Comparison of ENCODE assay signal across 21 cellular contexts in the genomic region with DNA sequence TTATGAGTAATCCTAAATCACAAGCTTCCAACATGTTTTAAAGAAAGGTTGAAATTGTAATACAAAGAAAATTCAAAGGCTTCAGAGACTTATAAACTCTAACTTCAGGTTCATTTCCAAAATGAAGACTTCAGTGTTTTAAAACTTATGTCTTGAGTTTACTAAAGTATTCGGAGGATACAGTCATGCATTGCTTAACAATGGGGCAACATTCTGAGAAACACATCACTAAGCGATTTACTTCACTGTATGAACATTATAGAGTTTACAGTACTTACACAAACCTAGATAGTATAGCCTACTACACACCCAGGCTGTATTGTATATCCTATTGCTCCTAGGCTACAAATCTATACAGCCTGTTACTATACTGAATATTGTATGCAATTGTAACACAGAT. TPM values are rescaled to one million over a fixed set of nuclear protein-coding genes. Genes with fewer than 3 reads are reported as not detected.
DNase-seq lines count a peak whose midpoint lies in the region; ATAC-seq and TF ChIP-seq lines count a peak whose summit lies in the region.
"Had no signal": no experiment of that assay in that cellular context is flagged by ENCODE, and none has a peak within 500 bp of the region (broad histone marks: within the 10 kb centered on the region; RNA-seq: fewer than 3 reads in every experiment).

No MANE protein-coding gene starts in this region.

- peaks cover 60% of the 10 kb centered on the region for H3K4me1 Mint-ChIP-seq in HFFc6 (ENCODE audit: low read depth)

- H3K36me3 Mint-ChIP-seq in HFFc6 (ENCODE audit: low read depth), result peaks cover 40% of the 10 kb centered on the region

- H3K27me3 Mint-ChIP-seq in HFFc6 (ENCODE audit: insufficient read depth), result peaks cover 2% of the 10 kb centered on the region
- H3K27me3 Mint-ChIP-seq: CD4-positive, alpha-beta memory T cell had no signal

- no peak for ATAC-seq in HG02798 (IDR thresholded peaks at IDR 0.05; ENCODE audit: poor library complexity, unreplicated experiment)

- TF ChIP-seq CTCF in HFFc6 (IDR thresholded peaks at IDR 0.05) (no peak), choroid plexus epithelial cell (conservative IDR thresholded peaks at IDR 0.05; ENCODE audit: low read depth, low read length) (no peak), foreskin fibroblast (IDR thresholded peaks at IDR 0.05; ENCODE audit: low read depth, low read length) (no peak)

- H3K9me3 Mint-ChIP-seq in HFFc6, result no peaks in the 10 kb centered on the region

- peak overlapping the region; percentile 34 for H3K27ac Mint-ChIP-seq in HFFc6
- H3K27ac Mint-ChIP-seq: CD4-positive, alpha-beta memory T cell had no signal

- H3K4me3 Mint-ChIP-seq in HFFc6, result no peak overlapping the region
- H3K4me3 Mint-ChIP-seq: CD4-positive, alpha-beta memory T cell had no signal

- H3K4me3 ChIP-seq in choroid plexus epithelial cell (ENCODE audit: low read depth, low read length) (no peak overlapping the region), foreskin fibroblast (ENCODE audit: low read depth in 1 of 2, low read length in 2 of 2) (no peak overlapping the region)
- H3K4me3 ChIP-seq: BLaER1, PC-9 had no signal

- DNase-seq in EH (ENCODE audit: low read depth) (peak; percentile 12), HFFc6 (no peak), choroid plexus epithelial cell (ENCODE audit: low read depth) (peak; percentile 10), foreskin fibroblast (peak; percentile 18 to 52), NCI-H748 treated with DMSO at 0.1 percent for 48 hours (lab: John Stamatoyannopoulos, UW) (no peak), epidermal melanocyte (ENCODE audit: insufficient read length, low spot score) (no peak), midbrain (lab: John Stamatoyannopoulos, UW) (no peak)
- DNase-seq: Caco-2; CD4-positive, alpha-beta memory T cell; DND-41; Kasumi-1; NCI-H1048; NCI-H1417 treated with DMSO at 0.1 percent for 48 hours; NCI-H1930; NCI-H2227 treated with DMSO at 0.1 percent for 48 hours; NCI-H510A; PC-9; RPMI8226; SHP77 had no signal

RNA-seq across cellular contexts. Expression of a gene that starts 38.3 kb away (rescaled TPM):
- total RNA-seq in HFFc6 (2021; fragmentation: NEBNext Ultra II Directional; extraction: Animal tissue kit (Norgen Biotek cat#: 25700)), result 100 to 1,000 TPM in 5 of 6 experiments, 10 to 100 TPM in 1; 98.6 to 131 (median 117) TPM

RNA-seq across cellular contexts. Expression of a gene that starts 39.1 kb away (rescaled TPM):
- total RNA-seq in HFFc6 (2021; fragmentation: NEBNext Ultra II Directional; extraction: Animal tissue kit (Norgen Biotek cat#: 25700)), result 10 to 100 TPM; 22.3 to 31.2 (median 26.1) TPM

Comparison
In these comparisons a context has a peak if more than half of its experiments do, and no peak if none do; other contexts are left out.
1. DNase-seq: peak in EH (single experiment), choroid plexus epithelial cell (single experiment) and foreskin fibroblast (2 of 2); none in HFFc6 (single experiment), NCI-H748 treated with DMSO at 0.1 percent for 48 hours (single experiment), epidermal melanocyte (single experiment) and midbrain (single experiment).